In the genomic region with DNA sequence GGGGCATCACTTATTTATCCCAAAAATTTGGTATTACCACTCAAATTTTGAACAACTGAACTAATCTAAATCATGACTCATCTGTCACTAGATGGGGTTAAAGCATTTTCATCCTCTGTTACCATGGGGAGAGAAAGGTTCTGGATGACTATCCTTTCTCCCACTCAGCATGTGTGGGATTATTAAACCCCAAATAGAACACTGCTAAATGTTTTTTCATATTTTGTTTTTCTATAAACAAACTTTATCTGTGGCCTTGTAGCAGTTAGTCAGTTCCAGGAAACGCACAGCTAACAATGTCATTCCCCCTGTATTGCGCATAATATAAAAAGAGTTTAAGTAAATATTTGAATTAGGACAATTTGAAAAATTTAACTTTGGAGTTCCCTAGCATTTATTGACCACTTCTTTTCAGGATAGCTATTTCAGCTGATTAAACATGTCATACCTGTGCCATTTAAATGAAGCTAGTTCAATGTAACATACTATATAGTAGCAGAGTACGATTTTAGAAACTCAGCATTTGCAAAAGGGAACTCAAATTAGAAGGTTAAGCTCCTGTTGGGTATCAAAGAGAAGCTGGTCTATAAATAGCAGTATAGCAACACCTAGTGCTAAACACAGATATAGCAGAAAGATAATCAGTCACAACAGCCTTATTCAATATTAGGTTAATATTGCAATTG, we compare ENCODE assay signal across 1 cellular context.
TF ChIP-seq lines count a peak whose summit lies in the region.

No MANE protein-coding gene starts in this region.

TF ChIP-seq in HCT116, 20 proteins besides CTCF, POLR2A, EP300 and RAD21 (continued from another document):
- TF ChIP-seq SIN3A (IDR thresholded peaks at IDR 0.05; ENCODE audit: low read depth) = no peak
- TF ChIP-seq SRF (IDR thresholded peaks at IDR 0.05; ENCODE audit: low read depth) = no peak
- TF ChIP-seq ELF1 (IDR thresholded peaks at IDR 0.05; ENCODE audit: borderline replicate concordance, low read depth) = no peak
- no peak for TF ChIP-seq ZNF274 (IDR thresholded peaks at IDR 0.05; ENCODE audit: low read depth, low read length)
TF ChIP-seq in HCT116: peak in this region for 0.
